ENCODE assay signal across 1 cellular context in genomic region chr11:78395597-78395996, GRCh38.
TF ChIP-seq lines count a peak whose summit lies in the region.

No MANE protein-coding gene starts in this region.

TF ChIP-seq in K562, 482 proteins besides CTCF, POLR2A, EP300 and RAD21 (continued from another document and continues in another):
- TF ChIP-seq ZBTB34 (CRISPR knock-in tag; IDR thresholded peaks at IDR 0.05) (no peak), SRF (CRISPR knock-in tag; IDR thresholded peaks at IDR 0.05) (no peak), JUN (IDR thresholded peaks at IDR 0.05; ENCODE audit: borderline replicate concordance, low read depth, low read length) (no peak), JUN (CRISPR knock-in tag; IDR thresholded peaks at IDR 0.05; ENCODE audit: borderline replicate concordance) (no peak), ZBTB40 (IDR thresholded peaks at IDR 0.05) (no peak), ZBTB40 (CRISPR knock-in tag; IDR thresholded peaks at IDR 0.05) (no peak), ZNF740 (CRISPR knock-in tag; IDR thresholded peaks at IDR 0.05) (no peak), ZNF740 (tag; IDR thresholded peaks at IDR 0.05) (no peak), TCF3 (CRISPR knock-in tag; IDR thresholded peaks at IDR 0.05) (peak; percentile 62), FOS (IDR thresholded peaks at IDR 0.05; ENCODE audit: extremely low read depth, insufficient read length) (no peak), SUPT5H (IDR thresholded peaks at IDR 0.05) (no peak), SOX6 (IDR thresholded peaks at IDR 0.05) (peak; percentile 39; the same call in 1 of the 2 replicates), CBFB (CRISPR knock-in tag; IDR thresholded peaks at IDR 0.05) (no peak), TAL1 (IDR thresholded peaks at IDR 0.05) (peak; percentile 56; the same call in 1 of the 2 replicates), TFAP4 (CRISPR knock-in tag; IDR thresholded peaks at IDR 0.05; ENCODE audit: borderline replicate concordance) (no peak), E4F1 (CRISPR knock-in tag; IDR thresholded peaks at IDR 0.05; ENCODE audit: borderline replicate concordance) (no peak), ZNF766 (CRISPR knock-in tag; conservative IDR thresholded peaks at IDR 0.05) (peak; percentile 24; the same call in 1 of the 2 replicates), CBFA2T3 (IDR thresholded peaks at IDR 0.05) (peak; percentile 76), ZNF311 (CRISPR knock-in tag; IDR thresholded peaks at IDR 0.05) (no peak), KDM1A (IDR thresholded peaks at IDR 0.05) (peak; percentile 69), RB1 (IDR thresholded peaks at IDR 0.05; ENCODE audit: low read depth) (no peak), TBP (optimal IDR thresholded peaks at IDR 0.05; ENCODE audit: low read depth, low read length) (no peak), ZNF23 (CRISPR knock-in tag; IDR thresholded peaks at IDR 0.05) (no peak), TEAD4 (IDR thresholded peaks at IDR 0.05; ENCODE audit: low read length) (peak; percentile 73), TEAD4 (CRISPR knock-in tag; IDR thresholded peaks at IDR 0.05; ENCODE audit: borderline replicate concordance) (no peak), ZNF217 (CRISPR knock-in tag; IDR thresholded peaks at IDR 0.05) (no peak), KHSRP (IDR thresholded peaks at IDR 0.05) (no peak), NR2F6 (CRISPR knock-in tag; IDR thresholded peaks at IDR 0.05) (no peak), NCOR1 (IDR thresholded peaks at IDR 0.05) (peak; percentile 40; the same call in 1 of the 2 replicates), PREB (CRISPR knock-in tag; IDR thresholded peaks at IDR 0.05) (no peak), CBFA2T2 (conservative IDR thresholded peaks at IDR 0.05) (peak; percentile 53), TBL1XR1 (IDR thresholded peaks at IDR 0.05; ENCODE audit: low read length in 2 of 2) (no peak), RFX5 (IDR thresholded peaks at IDR 0.05; ENCODE audit: low read depth, low read length) (no peak), ETV1 (tag; conservative IDR thresholded peaks at IDR 0.05; ENCODE audit: low read depth) (no peak), ZZZ3 (IDR thresholded peaks at IDR 0.05) (no peak), SMARCE1 (IDR thresholded peaks at IDR 0.05) (0 out of 2 replicates have a peak, but pooled peaks have one; percentile 35), CEBPB (tag; IDR thresholded peaks at IDR 0.05) (no peak), MTA1 (IDR thresholded peaks at IDR 0.05; ENCODE audit: borderline replicate concordance) (0 out of 2 replicates have a peak, but pooled peaks have one; percentile 14)
- TF ChIP-seq, protein P1, sequence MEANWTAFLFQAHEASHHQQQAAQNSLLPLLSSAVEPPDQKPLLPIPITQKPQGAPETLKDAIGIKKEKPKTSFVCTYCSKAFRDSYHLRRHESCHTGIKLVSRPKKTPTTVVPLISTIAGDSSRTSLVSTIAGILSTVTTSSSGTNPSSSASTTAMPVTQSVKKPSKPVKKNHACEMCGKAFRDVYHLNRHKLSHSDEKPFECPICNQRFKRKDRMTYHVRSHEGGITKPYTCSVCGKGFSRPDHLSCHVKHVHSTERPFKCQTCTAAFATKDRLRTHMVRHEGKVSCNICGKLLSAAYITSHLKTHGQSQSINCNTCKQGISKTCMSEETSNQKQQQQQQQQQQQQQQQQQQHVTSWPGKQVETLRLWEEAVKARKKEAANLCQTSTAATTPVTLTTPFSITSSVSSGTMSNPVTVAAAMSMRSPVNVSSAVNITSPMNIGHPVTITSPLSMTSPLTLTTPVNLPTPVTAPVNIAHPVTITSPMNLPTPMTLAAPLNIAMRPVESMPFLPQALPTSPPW (CRISPR knock-in tag; IDR thresholded peaks at IDR 0.05) = 0 out of 2 replicates have a peak, but pooled peaks have one; percentile 15
- TF ChIP-seq, protein P2, sequence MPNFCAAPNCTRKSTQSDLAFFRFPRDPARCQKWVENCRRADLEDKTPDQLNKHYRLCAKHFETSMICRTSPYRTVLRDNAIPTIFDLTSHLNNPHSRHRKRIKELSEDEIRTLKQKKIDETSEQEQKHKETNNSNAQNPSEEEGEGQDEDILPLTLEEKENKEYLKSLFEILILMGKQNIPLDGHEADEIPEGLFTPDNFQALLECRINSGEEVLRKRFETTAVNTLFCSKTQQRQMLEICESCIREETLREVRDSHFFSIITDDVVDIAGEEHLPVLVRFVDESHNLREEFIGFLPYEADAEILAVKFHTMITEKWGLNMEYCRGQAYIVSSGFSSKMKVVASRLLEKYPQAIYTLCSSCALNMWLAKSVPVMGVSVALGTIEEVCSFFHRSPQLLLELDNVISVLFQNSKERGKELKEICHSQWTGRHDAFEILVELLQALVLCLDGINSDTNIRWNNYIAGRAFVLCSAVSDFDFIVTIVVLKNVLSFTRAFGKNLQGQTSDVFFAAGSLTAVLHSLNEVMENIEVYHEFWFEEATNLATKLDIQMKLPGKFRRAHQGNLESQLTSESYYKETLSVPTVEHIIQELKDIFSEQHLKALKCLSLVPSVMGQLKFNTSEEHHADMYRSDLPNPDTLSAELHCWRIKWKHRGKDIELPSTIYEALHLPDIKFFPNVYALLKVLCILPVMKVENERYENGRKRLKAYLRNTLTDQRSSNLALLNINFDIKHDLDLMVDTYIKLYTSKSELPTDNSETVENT (CRISPR knock-in tag; IDR thresholded peaks at IDR 0.05) = no peak
- TF ChIP-seq, protein P3, sequence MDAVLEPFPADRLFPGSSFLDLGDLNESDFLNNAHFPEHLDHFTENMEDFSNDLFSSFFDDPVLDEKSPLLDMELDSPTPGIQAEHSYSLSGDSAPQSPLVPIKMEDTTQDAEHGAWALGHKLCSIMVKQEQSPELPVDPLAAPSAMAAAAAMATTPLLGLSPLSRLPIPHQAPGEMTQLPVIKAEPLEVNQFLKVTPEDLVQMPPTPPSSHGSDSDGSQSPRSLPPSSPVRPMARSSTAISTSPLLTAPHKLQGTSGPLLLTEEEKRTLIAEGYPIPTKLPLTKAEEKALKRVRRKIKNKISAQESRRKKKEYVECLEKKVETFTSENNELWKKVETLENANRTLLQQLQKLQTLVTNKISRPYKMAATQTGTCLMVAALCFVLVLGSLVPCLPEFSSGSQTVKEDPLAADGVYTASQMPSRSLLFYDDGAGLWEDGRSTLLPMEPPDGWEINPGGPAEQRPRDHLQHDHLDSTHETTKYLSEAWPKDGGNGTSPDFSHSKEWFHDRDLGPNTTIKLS (IDR thresholded peaks at IDR 0.05; ENCODE audit: borderline replicate concordance, low read depth) = no peak
- TF ChIP-seq, protein P4, sequence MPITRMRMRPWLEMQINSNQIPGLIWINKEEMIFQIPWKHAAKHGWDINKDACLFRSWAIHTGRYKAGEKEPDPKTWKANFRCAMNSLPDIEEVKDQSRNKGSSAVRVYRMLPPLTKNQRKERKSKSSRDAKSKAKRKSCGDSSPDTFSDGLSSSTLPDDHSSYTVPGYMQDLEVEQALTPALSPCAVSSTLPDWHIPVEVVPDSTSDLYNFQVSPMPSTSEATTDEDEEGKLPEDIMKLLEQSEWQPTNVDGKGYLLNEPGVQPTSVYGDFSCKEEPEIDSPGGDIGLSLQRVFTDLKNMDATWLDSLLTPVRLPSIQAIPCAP (CRISPR knock-in tag; IDR thresholded peaks at IDR 0.05; ENCODE audit: borderline replicate concordance) = no peak
